ENCODE assay signal across 2 cellular contexts in the genomic region with DNA sequence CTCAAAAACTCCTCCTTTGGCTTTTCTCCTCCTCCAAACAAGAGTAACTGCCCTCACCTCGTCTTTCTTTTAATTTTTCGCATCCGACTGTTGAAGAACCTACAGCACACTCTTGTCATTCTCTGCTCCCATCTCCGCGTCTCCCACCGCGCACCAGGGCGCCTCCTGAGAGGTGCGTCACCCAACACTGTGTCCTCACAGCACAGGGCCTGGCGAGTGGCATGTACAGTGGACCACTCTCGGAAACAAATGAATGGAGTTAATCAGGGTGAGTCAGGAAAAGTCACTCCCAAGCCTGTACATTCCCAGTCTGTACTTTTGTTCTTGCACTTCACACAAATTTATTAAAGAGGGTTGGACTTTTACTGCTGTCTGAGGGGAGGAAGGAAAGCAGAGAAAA.
TF ChIP-seq lines count a peak whose summit lies in the region.

No MANE protein-coding gene starts in this region.

TF ChIP-seq in GM23338, 12 proteins besides CTCF, POLR2A, EP300 and RAD21 (continued from another document):
- TF ChIP-seq POLR2AphosphoS5 (IDR thresholded peaks at IDR 0.05; ENCODE audit: low read depth) (no peak), EZH2 (IDR thresholded peaks at IDR 0.05; ENCODE audit: low read depth, unreplicated experiment) (no peak)

TF ChIP-seq in K562, 482 proteins besides CTCF, POLR2A, EP300 and RAD21 (continued from another document):
- TF ChIP-seq, protein P1, sequence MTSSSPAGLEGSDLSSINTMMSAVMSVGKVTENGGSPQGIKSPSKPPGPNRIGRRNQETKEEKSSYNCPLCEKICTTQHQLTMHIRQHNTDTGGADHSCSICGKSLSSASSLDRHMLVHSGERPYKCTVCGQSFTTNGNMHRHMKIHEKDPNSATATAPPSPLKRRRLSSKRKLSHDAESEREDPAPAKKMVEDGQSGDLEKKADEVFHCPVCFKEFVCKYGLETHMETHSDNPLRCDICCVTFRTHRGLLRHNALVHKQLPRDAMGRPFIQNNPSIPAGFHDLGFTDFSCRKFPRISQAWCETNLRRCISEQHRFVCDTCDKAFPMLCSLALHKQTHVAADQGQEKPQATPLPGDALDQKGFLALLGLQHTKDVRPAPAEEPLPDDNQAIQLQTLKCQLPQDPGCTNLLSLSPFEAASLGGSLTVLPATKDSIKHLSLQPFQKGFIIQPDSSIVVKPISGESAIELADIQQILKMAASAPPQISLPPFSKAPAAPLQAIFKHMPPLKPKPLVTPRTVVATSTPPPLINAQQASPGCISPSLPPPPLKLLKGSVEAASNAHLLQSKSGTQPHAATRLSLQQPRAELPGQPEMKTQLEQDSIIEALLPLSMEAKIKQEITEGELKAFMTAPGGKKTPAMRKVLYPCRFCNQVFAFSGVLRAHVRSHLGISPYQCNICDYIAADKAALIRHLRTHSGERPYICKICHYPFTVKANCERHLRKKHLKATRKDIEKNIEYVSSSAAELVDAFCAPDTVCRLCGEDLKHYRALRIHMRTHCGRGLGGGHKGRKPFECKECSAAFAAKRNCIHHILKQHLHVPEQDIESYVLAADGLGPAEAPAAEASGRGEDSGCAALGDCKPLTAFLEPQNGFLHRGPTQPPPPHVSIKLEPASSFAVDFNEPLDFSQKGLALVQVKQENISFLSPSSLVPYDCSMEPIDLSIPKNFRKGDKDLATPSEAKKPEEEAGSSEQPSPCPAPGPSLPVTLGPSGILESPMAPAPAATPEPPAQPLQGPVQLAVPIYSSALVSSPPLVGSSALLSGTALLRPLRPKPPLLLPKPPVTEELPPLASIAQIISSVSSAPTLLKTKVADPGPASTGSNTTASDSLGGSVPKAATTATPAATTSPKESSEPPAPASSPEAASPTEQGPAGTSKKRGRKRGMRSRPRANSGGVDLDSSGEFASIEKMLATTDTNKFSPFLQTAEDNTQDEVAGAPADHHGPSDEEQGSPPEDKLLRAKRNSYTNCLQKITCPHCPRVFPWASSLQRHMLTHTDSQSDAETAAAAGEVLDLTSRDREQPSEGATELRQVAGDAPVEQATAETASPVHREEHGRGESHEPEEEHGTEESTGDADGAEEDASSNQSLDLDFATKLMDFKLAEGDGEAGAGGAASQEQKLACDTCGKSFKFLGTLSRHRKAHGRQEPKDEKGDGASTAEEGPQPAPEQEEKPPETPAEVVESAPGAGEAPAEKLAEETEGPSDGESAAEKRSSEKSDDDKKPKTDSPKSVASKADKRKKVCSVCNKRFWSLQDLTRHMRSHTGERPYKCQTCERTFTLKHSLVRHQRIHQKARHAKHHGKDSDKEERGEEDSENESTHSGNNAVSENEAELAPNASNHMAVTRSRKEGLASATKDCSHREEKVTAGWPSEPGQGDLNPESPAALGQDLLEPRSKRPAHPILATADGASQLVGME (CRISPR knock-in tag; IDR thresholded peaks at IDR 0.05): no peak
